In genomic region chr19:33026602-33027001, GRCh38 we compare ENCODE assay signal across 6 cellular contexts. TPM values are rescaled to one million over a fixed set of nuclear protein-coding genes. Genes with fewer than 3 reads are reported as not detected.
DNase-seq lines count a peak whose midpoint lies in the region; ATAC-seq, FAIRE-seq and TF ChIP-seq lines count a peak whose summit lies in the region.
"Not testable (repeated sequence)": the region's sequence is repeated elsewhere in the genome, so short reads cannot be mapped to it uniquely, and the experiment has no call there.

No MANE protein-coding gene starts in this region.

- not testable (repeated sequence) for ATAC-seq in A549, GM23338
- ATAC-seq in right lobe of liver, result peak; percentile 13 to 75 (median 45)

- not testable (repeated sequence) for H3K9me2 ChIP-seq in GM23338 (ENCODE audit: insufficient read depth); PC-9 (ENCODE audit: insufficient read depth)

- H2AFZ ChIP-seq in GM23338, PC-9: not testable (repeated sequence)

- not testable (repeated sequence) for BruUV-seq in PC-9 (replicated peaks; lab: Mats Ljungman, UMichigan)

- not testable (repeated sequence) for H3K4me3 ChIP-seq in A549, GM23338, PC-9, breast epithelium, right lobe of liver, stomach

- not testable (repeated sequence) for H3K36me3 ChIP-seq in GM23338 (ENCODE audit: insufficient read depth); PC-9 (ENCODE audit: low read depth); breast epithelium; right lobe of liver
- H3K36me3 ChIP-seq in stomach, result peaks cover 0 to 14% (median 1%) of the 10 kb centered on the region in 4 donors

- not testable (repeated sequence) for TF ChIP-seq RAD21 in A549 (conservative IDR thresholded peaks at IDR 0.05 in 1 of 2, IDR thresholded peaks at IDR 0.05 in 1 of 2)

- peaks cover 30% of the 10 kb centered on the region for H3K9me3 ChIP-seq in A549
- H3K9me3 ChIP-seq in PC-9 (ENCODE audit: insufficient read depth, low read depth); breast epithelium; right lobe of liver; stomach: not testable (repeated sequence)

- WGBS in A549 (ENCODE audit: missing lambda C conversion rate), result 95% methylated on average over 5 of the region's 5 CpGs
- WGBS in right lobe of liver (ENCODE audit: insufficient coverage, low coverage, low lambda C conversion rate, missing lambda C conversion rate), result 60% methylated on average over 1 of the region's 5 CpGs
- WGBS in stomach, 5 donors, result 67 to 88% (median 71%) methylated on average over 3 to 5 of the region's 5 CpGs

- POLR2A ChIA-PET in A549 (lab: Yijun Ruan, JAX); PC-9 (lab: Charles Lee; ENCODE audit: unreplicated experiment): not testable (repeated sequence)

- peak overlapping the region; percentile 14; the same call in 1 of the 2 replicates for H3K27ac Mint-ChIP-seq in GM23338

- peak overlapping the region; percentile 9; the same call in 2 of the 3 replicates for H3K4me2 ChIP-seq in A549
- H3K4me2 ChIP-seq in GM23338, PC-9: not testable (repeated sequence)

- H3K4me3 Mint-ChIP-seq in GM23338, result not testable (repeated sequence)

- H3K79me2 ChIP-seq in GM23338 (replicated peaks; ENCODE audit: insufficient read depth) (peaks cover 31% of the 10 kb centered on the region), PC-9 (ENCODE audit: low read depth) (peaks cover 37% of the 10 kb centered on the region)

- TF ChIP-seq POLR2A in A549 (IDR thresholded peaks at IDR 0.05; ENCODE audit: low read length); breast epithelium (IDR thresholded peaks at IDR 0.05); right lobe of liver (IDR thresholded peaks at IDR 0.05); stomach (IDR thresholded peaks at IDR 0.05): not testable (repeated sequence)

- H3K27ac ChIP-seq in A549 (peak overlapping the region; percentile 25 to 52; a peak in 2 of 6 replicates), PC-9 (0 out of 2 replicates have a peak overlapping the region, but pooled peaks have one; percentile 85), breast epithelium (peak overlapping the region; percentile 54 to 60), right lobe of liver (peak overlapping the region in 1 of 3 donors; percentile 63), stomach (peak overlapping the region in 3 of 5 donors; percentile 3 to 63 (median 43))
- not testable (repeated sequence) for H3K27ac ChIP-seq in GM23338 (ENCODE audit: low read depth)

- H3F3A ChIP-seq in GM23338 (replicated peaks; ENCODE audit: low read depth), result not testable (repeated sequence)
- H3F3A ChIP-seq in PC-9 (ENCODE audit: insufficient read depth, low read depth), result peaks cover 31% of the 10 kb centered on the region

- DNase-seq in A549 (ENCODE audit: low read depth in 1 of 2, low spot score in 1 of 2); GM23338 (ENCODE audit: low spot score); PC-9; breast epithelium (ENCODE audit: low spot score in 2 of 2); right lobe of liver; stomach: not testable (repeated sequence)

- intact Hi-C loops in PC-9 (cut with micrococcal nuclease; ENCODE audit: unreplicated experiment); breast epithelium (cut with DNase I; ENCODE audit: low total_unique reads); right lobe of liver (cut with DNase I); stomach (cut with DNase I; ENCODE audit: low total_unique reads): not testable (repeated sequence)

- TF ChIP-seq CTCF in A549 (IDR thresholded peaks at IDR 0.05); GM23338 (conservative IDR thresholded peaks at IDR 0.05; ENCODE audit: low read depth in 2 of 2); PC-9 (conservative IDR thresholded peaks at IDR 0.05); breast epithelium (IDR thresholded peaks at IDR 0.05); right lobe of liver (IDR thresholded peaks at IDR 0.05); stomach (IDR thresholded peaks at IDR 0.05): not testable (repeated sequence)

- H3K9me3 Mint-ChIP-seq in GM23338, result peaks cover 29% of the 10 kb centered on the region

- not testable (repeated sequence) for TF ChIP-seq EP300 in A549 (IDR thresholded peaks at IDR 0.05); stomach (IDR thresholded peaks at IDR 0.05)

- H3K27me3 ChIP-seq in GM23338 (ENCODE audit: insufficient read depth); PC-9 (ENCODE audit: insufficient read depth, low read depth); breast epithelium; right lobe of liver; stomach: not testable (repeated sequence)

- H3K4me1 ChIP-seq in A549 (peaks cover 31% of the 10 kb centered on the region), GM23338 (ENCODE audit: insufficient read depth) (peaks cover 13% of the 10 kb centered on the region; the same call in 1 of the 2 replicates), PC-9 (replicated peaks; ENCODE audit: insufficient read depth) (peaks cover 47% of the 10 kb centered on the region), right lobe of liver (peaks cover 0 to 20% (median 6%) of the 10 kb centered on the region in 4 donors), stomach (peaks cover 5 to 16% (median 14%) of the 10 kb centered on the region in 4 donors)
- H3K4me1 ChIP-seq in breast epithelium, result not testable (repeated sequence)

- peaks cover 61% of the 10 kb centered on the region for H3K36me3 Mint-ChIP-seq in GM23338 (ENCODE audit: low read depth)

- not testable (repeated sequence) for H3K27me3 Mint-ChIP-seq in GM23338 (ENCODE audit: insufficient read depth, low read depth, poor library complexity)

- FAIRE-seq in A549 (lab: Jason Lieb, UNC), result not testable (repeated sequence)

- H3K4me1 Mint-ChIP-seq in GM23338, result peaks cover 19% of the 10 kb centered on the region

- CTCF ChIA-PET in A549 (lab: Yijun Ruan, JAX), result interaction anchor here (1.5 kb wide), 1 partner anchor 29 kb away, joined by 3 read pairs; no protein-coding TSS in a partner anchor
- CTCF ChIA-PET in PC-9 (lab: Charles Lee), result not testable (repeated sequence)

- H4K20me1 ChIP-seq in GM23338 (replicated peaks; ENCODE audit: insufficient read depth); PC-9 (ENCODE audit: insufficient read depth): not testable (repeated sequence)

RNA-seq across cellular contexts. Expression of gene RHPN2, which starts 38.1 kb away (rescaled TPM):
- polyA plus RNA-seq in A549 (2011; rRNA removed) (140 and 162 TPM in 2 replicates), A549 (2017; fragmentation: RNase III; extraction: RNeasy Plus Mini Kit Qiagen cat#74134 plus additional on column Dnase treatment) (55.4 to 68.1 TPM (median 60.5 TPM) in 3 replicates), GM23338 (2016; fragmentation: Nextera tagmentation; extraction: Ambion mirVana) (14.2 and 15.7 TPM in 2 replicates), stomach (10 to 100 TPM in 2 of 3 donors, 1 to 10 TPM in 1; 2.4 to 62.6 (median 17.1) TPM)
- polyA plus RNA-seq in A549 (2012; cell fraction: cytosol; rRNA removed), result 72.5 and 85.3 TPM in 2 replicates
- polyA plus RNA-seq in A549 (2012; cell fraction: nucleus; rRNA removed), result 98.3 and 107 TPM in 2 replicates
- 113 and 114 TPM in 2 replicates for polyA minus RNA-seq in A549 (2011; rRNA and poly(A)+ RNA removed)
- total RNA-seq in GM23338 (2014; rRNA removed; shearing (Covaris generic)), result 28.8 and 29.6 TPM in 2 replicates
- total RNA-seq in PC-9 (2021) (21.3 and 28.5 TPM in 2 replicates), breast epithelium (10 to 100 TPM in 2 of 3 donors, 1 to 10 TPM in 1; 1.4 to 55.3 (median 35.4) TPM), right lobe of liver (10 to 100 TPM in 5 of 6 experiments, 1 to 10 TPM in 1; 8.7 to 18.1 (median 16.4) TPM), stomach (10 to 100 TPM; 13.3 to 73.5 (median 37.1) TPM)

RNA-seq across cellular contexts. Expression of gene GPATCH1, which starts 54.4 kb away (rescaled TPM):
- polyA plus RNA-seq in A549 (2011; rRNA removed), result 19.0 and 24.2 TPM in 2 replicates
- 13.1 and 16.7 TPM in 2 replicates for polyA plus RNA-seq in A549 (2012; cell fraction: cytosol; rRNA removed)
- polyA plus RNA-seq in A549 (2012; cell fraction: nucleus; rRNA removed), result 17.5 and 18.1 TPM in 2 replicates
- polyA plus RNA-seq in A549 (2017; fragmentation: RNase III; extraction: RNeasy Plus Mini Kit Qiagen cat#74134 plus additional on column Dnase treatment), result 12.1 to 15.4 TPM (median 13.9 TPM) in 3 replicates
- polyA minus RNA-seq in A549 (2011; rRNA and poly(A)+ RNA removed), result 29.8 and 38.2 TPM in 2 replicates
- total RNA-seq in GM23338 (2014; rRNA removed; shearing (Covaris generic)), result 8.1 and 13.6 TPM in 2 replicates
- polyA plus RNA-seq in GM23338 (2016; fragmentation: Nextera tagmentation; extraction: Ambion mirVana), result 11.5 and 12.0 TPM in 2 replicates
- 11.0 and 12.4 TPM in 2 replicates for total RNA-seq in PC-9 (2021)
- 10 to 100 TPM in 2 of 3 donors, 1 to 10 TPM in 1; 9.4 to 14.2 (median 12.5) TPM for total RNA-seq in breast epithelium
- total RNA-seq in right lobe of liver, result 1 to 10 TPM; 2.5 to 3.9 (median 3.1) TPM
- total RNA-seq in stomach, result 10 to 100 TPM in 2 of 5 donors, 1 to 10 TPM in 3; 1.2 to 31.5 (median 9.5) TPM
- 1 to 10 TPM; 2.2 to 5.8 (median 5.4) TPM for polyA plus RNA-seq in stomach

RNA-seq across cellular contexts. Expression of gene FAAP24, which starts 54.6 kb away (rescaled TPM):
- polyA plus RNA-seq in A549 (2011; rRNA removed) (14.4 and 15.9 TPM in 2 replicates), A549 (2017; fragmentation: RNase III; extraction: RNeasy Plus Mini Kit Qiagen cat#74134 plus additional on column Dnase treatment) (14.2 to 15.1 TPM (median 15.0 TPM) in 3 replicates), GM23338 (2016; fragmentation: Nextera tagmentation; extraction: Ambion mirVana) (2.9 and 3.1 TPM in 2 replicates), stomach (1 to 10 TPM in 2 of 3 donors, under 1 TPM in 1; 0.92 to 1.9 (median 1.6) TPM)
- 13.1 and 15.9 TPM in 2 replicates for polyA plus RNA-seq in A549 (2012; cell fraction: cytosol; rRNA removed)
- polyA plus RNA-seq in A549 (2012; cell fraction: nucleus; rRNA removed), result 4.0 and 4.4 TPM in 2 replicates
- polyA minus RNA-seq in A549 (2011; rRNA and poly(A)+ RNA removed), result 10.1 and 14.6 TPM in 2 replicates
- 1.6 and 3.2 TPM in 2 replicates for total RNA-seq in GM23338 (2014; rRNA removed; shearing (Covaris generic))
- total RNA-seq in PC-9 (2021) (6.9 and 10.1 TPM in 2 replicates), breast epithelium (1 to 10 TPM in 2 of 3 donors, under 1 TPM in 1; 0.73 to 2.3 (median 1.8) TPM), right lobe of liver (1 to 10 TPM in 2 of 6 experiments, under 1 TPM in 3, not detected in 1; 0.51 to 1.7 (median 0.98) TPM), stomach (1 to 10 TPM in 1 of 5 donors, not detected in 4; 2.4 TPM)

RNA-seq across cellular contexts. Expression of gene CEP89, which starts 54.8 kb away (rescaled TPM):
- polyA plus RNA-seq in A549 (2011; rRNA removed), result 31.5 and 45.3 TPM in 2 replicates
- polyA plus RNA-seq in A549 (2012; cell fraction: cytosol; rRNA removed), result 41.5 and 44.3 TPM in 2 replicates
- polyA plus RNA-seq in A549 (2012; cell fraction: nucleus; rRNA removed), result 50.8 and 61.9 TPM in 2 replicates
- polyA plus RNA-seq in A549 (2017; fragmentation: RNase III; extraction: RNeasy Plus Mini Kit Qiagen cat#74134 plus additional on column Dnase treatment), result 38.4 to 42.2 TPM (median 41.3 TPM) in 3 replicates
- 65.3 and 74.0 TPM in 2 replicates for polyA minus RNA-seq in A549 (2011; rRNA and poly(A)+ RNA removed)
- 13.4 and 17.7 TPM in 2 replicates for total RNA-seq in GM23338 (2014; rRNA removed; shearing (Covaris generic))
- polyA plus RNA-seq in GM23338 (2016; fragmentation: Nextera tagmentation; extraction: Ambion mirVana), result 16.6 and 17.5 TPM in 2 replicates
- 29.3 and 33.6 TPM in 2 replicates for total RNA-seq in PC-9 (2021)
- total RNA-seq in breast epithelium, result 10 to 100 TPM in 2 of 3 donors, 1 to 10 TPM in 1; 9.3 to 17.4 (median 16.7) TPM
- 1 to 10 TPM; 2.9 to 5.7 (median 4.7) TPM for total RNA-seq in right lobe of liver
- 10 to 100 TPM in 2 of 5 donors, 1 to 10 TPM in 3; 3.1 to 15.1 (median 9.3) TPM for total RNA-seq in stomach
- polyA plus RNA-seq in stomach, result 1 to 10 TPM; 5.7 to 7.3 (median 6.4) TPM
